Comparison of ENCODE assay signal across 20 cellular contexts in the genomic region with DNA sequence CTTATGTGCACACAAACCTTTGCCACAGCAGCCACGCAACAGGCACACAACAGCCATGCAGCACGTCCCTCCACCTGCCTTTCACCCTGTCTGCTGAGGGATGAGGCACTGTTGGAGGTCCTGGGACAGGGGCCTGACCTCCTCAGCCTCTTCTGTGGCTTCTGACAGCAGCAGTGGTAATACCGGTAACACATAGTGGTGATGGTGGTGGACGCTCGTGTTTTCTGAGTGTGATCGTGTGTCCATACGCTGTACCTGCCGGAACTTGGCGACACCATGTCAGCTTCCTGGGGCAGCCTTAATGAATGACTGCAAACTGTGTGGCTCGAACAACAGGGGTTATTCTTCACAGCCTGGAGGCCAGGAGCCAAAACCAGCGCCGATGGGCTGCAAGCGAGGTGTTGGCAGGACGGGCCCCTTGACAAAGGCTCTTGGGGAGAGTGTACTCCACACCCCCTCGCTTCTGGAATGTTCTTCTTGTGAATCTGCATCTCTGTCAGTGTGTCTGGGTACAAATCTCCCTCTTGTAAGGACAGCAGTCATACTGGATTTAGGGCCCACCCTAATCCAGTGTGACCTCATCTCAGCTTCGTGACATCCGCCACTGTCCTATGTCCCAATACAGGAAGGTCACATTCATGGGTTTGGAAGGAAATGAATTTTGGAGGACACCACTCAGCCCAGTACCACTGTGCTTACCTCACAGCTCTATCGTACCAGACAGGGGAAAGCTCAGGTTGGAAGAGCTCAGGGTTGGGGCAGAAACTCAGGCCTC. TPM values are rescaled to one million over a fixed set of nuclear protein-coding genes. Genes with fewer than 3 reads are reported as not detected.
DNase-seq lines count a peak whose midpoint lies in the region; TF ChIP-seq lines count a peak whose summit lies in the region.
"Had no signal": no experiment of that assay in that cellular context is flagged by ENCODE, and none has a peak within 500 bp of the region (broad histone marks: within the 10 kb centered on the region; RNA-seq: fewer than 3 reads in every experiment).

No MANE protein-coding gene starts in this region.

- no peak overlapping the region for H3K4me3 ChIP-seq in endodermal cell (ENCODE audit: low read length)
- H3K4me3 ChIP-seq: K562, lower lobe of right lung had no signal

- no peaks in the 10 kb centered on the region for H3K4me1 ChIP-seq in endodermal cell (ENCODE audit: control insufficient read depth, insufficient read depth, low read length)
- H3K4me1 ChIP-seq: lower lobe of right lung had no signal

- no peaks in the 10 kb centered on the region for H3K27me3 ChIP-seq in endodermal cell (ENCODE audit: control insufficient read depth, insufficient read depth, low read length, poor library complexity, severe bottlenecking)

- H3K36me3 ChIP-seq in endodermal cell (ENCODE audit: control insufficient read depth, insufficient read depth, low read length): no peaks in the 10 kb centered on the region
- H3K36me3 ChIP-seq: lower lobe of right lung, WERI-Rb-1 had no signal

- no peak for TF ChIP-seq CTCF in endodermal cell (conservative IDR thresholded peaks at IDR 0.05)

- intact Hi-C loops in posterior vena cava (cut with DNase I): no loop called here

- no peak overlapping the region for H3K4me3 Mint-ChIP-seq in endodermal cell
- H3K4me3 Mint-ChIP-seq: activated naive CD4-positive, alpha-beta T cell treated with anti-CD3 and anti-CD28 coated beads for 36 hours; naive thymus-derived CD4-positive, alpha-beta T cell had no signal

- no peak overlapping the region for H3K9ac ChIP-seq in endodermal cell (ENCODE audit: extremely low read depth, low read length, poor library complexity, severe bottlenecking)

- peak; percentile 44 for DNase-seq in NOMO-1 treated with DMSO at 0.1 percent for 48 hours (lab: John Stamatoyannopoulos, UW; ENCODE audit: unreplicated experiment)
- DNase-seq in NOMO-1 treated with dmso at 0.1 percent for 144 hours (lab: John Stamatoyannopoulos, UW; ENCODE audit: unreplicated experiment): no peak
- DNase-seq in MV-4-11 (lab: John Stamatoyannopoulos, UW): peak; percentile 55
- DNase-seq in endodermal cell: peak; percentile 43
- DNase-seq in posterior vena cava (ENCODE audit: low spot score): peak; percentile 70
- DNase-seq in NCI-H446 (lab: John Stamatoyannopoulos, UW): no peak
- DNase-seq in hypothalamus (lab: John Stamatoyannopoulos, UW): no peak
- DNase-seq in NK-92 treated with Interleukin-12 subunit alpha and Interleukin-12 subunit beta, amount 100 ng/mL, for 24 hours (lab: John Stamatoyannopoulos, UW): no peak
- DNase-seq: activated naive CD4-positive, alpha-beta T cell treated with anti-CD3 and anti-CD28 coated beads for 36 hours; C1 segment of cervical spinal cord; dermis blood vessel endothelial cell; GOT3; lower lobe of right lung; naive thymus-derived CD4-positive, alpha-beta T cell; NCI-H1092 treated with DMSO at 0.1 percent for 48 hours; NCI-H2107; NCI-H526; stimulated activated naive CD4-positive, alpha-beta T cell treated with Interleukin-2 at 50 U/mL for 16 hours; WERI-Rb-1 had no signal

- no peaks in the 10 kb centered on the region for H3K36me3 Mint-ChIP-seq in endodermal cell (ENCODE audit: low read depth)

- WGBS in endodermal cell (ENCODE audit: insufficient coverage in 1 of 2, insufficient read length in 1 of 2), 2 experiments: 89 to 90% methylated on average over 15 to 18 of the region's 18 CpGs

- H3K9me3 ChIP-seq in endodermal cell (ENCODE audit: control insufficient read depth, low read length): peaks cover 12% of the 10 kb centered on the region

- no peaks in the 10 kb centered on the region for H3K27me3 Mint-ChIP-seq in endodermal cell (ENCODE audit: insufficient read depth)

- H3K27ac Mint-ChIP-seq in endodermal cell: no peak overlapping the region
- H3K27ac Mint-ChIP-seq: activated naive CD4-positive, alpha-beta T cell treated with anti-CD3 and anti-CD28 coated beads for 36 hours; naive thymus-derived CD4-positive, alpha-beta T cell had no signal

- peaks cover 7% of the 10 kb centered on the region for H3K9me3 Mint-ChIP-seq in endodermal cell

- peaks cover 4% of the 10 kb centered on the region for H3K4me1 Mint-ChIP-seq in endodermal cell

- no peak overlapping the region for H3K27ac ChIP-seq in endodermal cell (ENCODE audit: low read depth, low read length)
- H3K27ac ChIP-seq: lower lobe of right lung, WERI-Rb-1 had no signal

RNA-seq across cellular contexts. Expression of a gene that starts 55.3 kb away (rescaled TPM):
- total RNA-seq in endodermal cell (10 to 100 TPM; 38.6 to 53.7 TPM), posterior vena cava (10 to 100 TPM; 52.6 to 54.2 TPM)
- 41.4 TPM for polyA plus RNA-seq in endodermal cell (2013, experiment 1 of 2)
- polyA plus RNA-seq in endodermal cell (2013, experiment 2 of 2): 38.3 TPM

Comparison
In these comparisons a context has a peak if more than half of its experiments do, and no peak if none do; other contexts are left out.
1. DNase-seq: peak in NOMO-1 treated with DMSO at 0.1 percent for 48 hours (single experiment), MV-4-11 (single experiment), endodermal cell (single experiment) and posterior vena cava (single experiment); none in NOMO-1 treated with dmso at 0.1 percent for 144 hours (single experiment), NCI-H446 (0 of 2), hypothalamus (0 of 51) and NK-92 treated with Interleukin-12 subunit alpha and Interleukin-12 subunit beta, amount 100 ng/mL, for 24 hours (single experiment).